1 cellular context compared by ENCODE assay signal in the genomic region with DNA sequence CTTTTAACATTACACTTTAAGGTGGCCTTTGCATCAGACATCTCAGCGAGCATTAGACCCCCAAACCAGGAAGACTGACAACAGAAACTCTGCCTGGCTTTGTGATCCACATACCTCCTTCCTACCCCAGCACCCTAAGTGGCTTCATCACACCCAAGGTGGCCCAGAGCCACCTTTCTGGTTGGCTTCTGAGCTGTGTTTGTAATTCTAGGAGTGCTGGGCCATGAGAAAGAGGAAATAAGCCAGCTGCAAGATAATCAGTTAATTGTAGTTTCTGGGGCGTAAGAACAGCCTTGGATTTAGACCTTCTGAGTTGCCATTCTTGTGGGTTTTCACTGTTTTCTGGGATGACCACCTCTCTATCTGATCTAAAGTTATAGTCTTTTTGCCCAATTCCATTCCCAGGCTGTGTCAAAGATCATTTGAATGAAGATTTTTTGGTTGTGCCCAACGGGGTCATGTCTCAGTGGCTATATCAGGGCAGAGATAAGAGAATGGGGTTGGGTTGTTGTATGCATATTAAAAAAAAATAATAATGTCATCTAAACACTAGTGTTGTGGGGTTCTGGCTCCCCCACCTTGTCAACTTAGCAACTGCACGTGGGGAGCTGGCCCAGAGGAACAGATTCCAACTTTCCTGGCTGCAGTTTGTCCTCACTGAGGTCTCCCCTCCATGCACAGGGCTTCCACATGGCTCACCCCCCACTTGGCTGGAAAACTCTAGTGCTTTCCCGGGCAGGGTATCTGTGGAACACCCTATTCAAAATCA.
TF ChIP-seq lines count a peak whose summit lies in the region.

No MANE protein-coding gene starts in this region.

TF ChIP-seq in K562, 482 proteins besides CTCF, POLR2A, EP300 and RAD21 (continued from another document):
- TF ChIP-seq, protein P1, sequence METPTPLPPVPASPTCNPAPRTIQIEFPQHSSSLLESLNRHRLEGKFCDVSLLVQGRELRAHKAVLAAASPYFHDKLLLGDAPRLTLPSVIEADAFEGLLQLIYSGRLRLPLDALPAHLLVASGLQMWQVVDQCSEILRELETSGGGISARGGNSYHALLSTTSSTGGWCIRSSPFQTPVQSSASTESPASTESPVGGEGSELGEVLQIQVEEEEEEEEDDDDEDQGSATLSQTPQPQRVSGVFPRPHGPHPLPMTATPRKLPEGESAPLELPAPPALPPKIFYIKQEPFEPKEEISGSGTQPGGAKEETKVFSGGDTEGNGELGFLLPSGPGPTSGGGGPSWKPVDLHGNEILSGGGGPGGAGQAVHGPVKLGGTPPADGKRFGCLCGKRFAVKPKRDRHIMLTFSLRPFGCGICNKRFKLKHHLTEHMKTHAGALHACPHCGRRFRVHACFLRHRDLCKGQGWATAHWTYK (CRISPR knock-in tag; IDR thresholded peaks at IDR 0.05): no peak
- TF ChIP-seq ZEB2 (IDR thresholded peaks at IDR 0.05): no peak
